In the genomic region with DNA sequence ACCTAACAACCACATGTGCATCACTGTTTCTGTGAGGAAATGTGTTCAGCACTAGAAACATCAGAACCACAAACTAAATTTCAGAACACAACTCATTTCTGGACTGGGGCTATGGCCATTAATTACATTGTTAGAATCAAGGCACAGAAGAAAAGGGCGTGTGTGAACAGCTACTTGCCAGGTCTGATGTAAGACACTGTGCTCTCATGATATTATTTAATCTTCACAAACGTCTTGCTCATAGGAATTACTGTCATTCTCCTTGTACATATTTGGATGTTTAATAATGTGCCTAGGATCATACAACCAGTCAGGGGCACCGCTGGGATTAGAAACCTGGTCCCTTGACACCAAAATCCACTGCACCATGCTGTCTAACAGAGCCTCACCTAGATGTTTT, we compare ENCODE assay signal across 20 cellular contexts. TPM values are rescaled to one million over a fixed set of nuclear protein-coding genes. Genes with fewer than 3 reads are reported as not detected.
DNase-seq lines count a peak whose midpoint lies in the region; ATAC-seq and TF ChIP-seq lines count a peak whose summit lies in the region.
"Had no signal": no experiment of that assay in that cellular context is flagged by ENCODE, and none has a peak within 500 bp of the region (broad histone marks: within the 10 kb centered on the region; RNA-seq: fewer than 3 reads in every experiment).

No MANE protein-coding gene starts in this region.

- H3K27me3 ChIP-seq in thyroid gland, result no peaks in the 10 kb centered on the region
- H3K27me3 ChIP-seq in CD4-positive, alpha-beta memory T cell (ENCODE audit: insufficient read depth, low read length), result no peaks in the 10 kb centered on the region
- H3K27me3 ChIP-seq: BLaER1 treated with 17β-estradiol and CSF1 and Interleukin-3, amounts not matched to agents 10 nM and 100 nM had no signal

- H3K9me3 ChIP-seq in thyroid gland, result no peaks in the 10 kb centered on the region
- H3K9me3 ChIP-seq in CD4-positive, alpha-beta memory T cell (ENCODE audit: control insufficient read depth in 1 of 2, low read length in 2 of 2), result no peaks in the 10 kb centered on the region
- H3K9me3 ChIP-seq: BE2C; BLaER1 treated with 17β-estradiol and CSF1 and Interleukin-3, amounts not matched to agents 10 nM and 100 nM had no signal

- no peak overlapping the region for H3K27ac Mint-ChIP-seq in CD4-positive, alpha-beta memory T cell
- H3K27ac Mint-ChIP-seq: CD14-positive monocyte; CD4-positive, alpha-beta T cell had no signal

- WGBS in thyroid gland, 2 donors, result 87 to 88% methylated on average over 3 of the region's 3 CpGs

- no peaks in the 10 kb centered on the region for H3K4me1 Mint-ChIP-seq in CD4-positive, alpha-beta memory T cell

- H3K4me3 ChIP-seq in AG10803 (ENCODE audit: low read length), result no peak overlapping the region
- H3K4me3 ChIP-seq in thyroid gland (replicated peaks in 1 of 3), result no peak overlapping the region
- no peak overlapping the region for H3K4me3 ChIP-seq in CD4-positive, alpha-beta memory T cell (ENCODE audit: low read length in 2 of 2)
- H3K4me3 ChIP-seq: BLaER1 treated with 17β-estradiol and CSF1 and Interleukin-3, amounts not matched to agents 10 nM and 100 nM had no signal

- H3K9me3 Mint-ChIP-seq in CD4-positive, alpha-beta memory T cell, result no peaks in the 10 kb centered on the region
- H3K9me3 Mint-ChIP-seq: CD4-positive, alpha-beta T cell had no signal

- TF ChIP-seq CTCF in AG10803 (conservative IDR thresholded peaks at IDR 0.05; ENCODE audit: low read length) (no peak), thyroid gland (IDR thresholded peaks at IDR 0.05) (no peak)

- DNase-seq in AG10803 (ENCODE audit: low read depth) (peak; percentile 6), amniotic epithelial cell (ENCODE audit: low read depth) (peak; percentile 14), thyroid gland (no peak)
- DNase-seq in stimulated activated naive CD8-positive, alpha-beta T cell treated with anti-CD3 and anti-CD28 coated beads, Interleukin-15, Interleukin-2, amounts not matched to agents 100 U/mL and 50 U/mL, for 24 hours, result no peak
- DNase-seq in activated naive CD4-positive, alpha-beta T cell treated with anti-CD3 and anti-CD28 coated beads, Interleukin-2, amount 50 U/mL, for 16 hours, result no peak
- no peak for DNase-seq in CD4-positive, alpha-beta memory T cell
- DNase-seq: AML-193; BE2C; Calu3; CD4-positive, alpha-beta T cell; COR-L47; DND-41; H7; HCEC 1CT had no signal

- CTCF ChIA-PET in CD4-positive, alpha-beta memory T cell (lab: Charles Lee; ENCODE audit: partially characterized antibody), result no interaction called here

- peak overlapping the region in 2 of 3 donors; percentile 40 to 76 for H3K27ac ChIP-seq in thyroid gland
- no peak overlapping the region for H3K27ac ChIP-seq in CD4-positive, alpha-beta memory T cell (ENCODE audit: low read depth, low read length)
- H3K27ac ChIP-seq: 22Rv1; BLaER1 treated with 17β-estradiol and CSF1 and Interleukin-3, amounts not matched to agents 10 nM and 100 nM had no signal

- peaks cover 47 to 48% of the 10 kb centered on the region in 2 donors for H3K4me1 ChIP-seq in thyroid gland
- no peaks in the 10 kb centered on the region for H3K4me1 ChIP-seq in CD4-positive, alpha-beta memory T cell (ENCODE audit: insufficient read depth, low read length)
- H3K4me1 ChIP-seq: BE2C had no signal

- H3K27me3 Mint-ChIP-seq in CD4-positive, alpha-beta memory T cell, result peaks cover 2 to 4% of the 10 kb centered on the region in 2 donors
- H3K27me3 Mint-ChIP-seq: CD4-positive, alpha-beta T cell had no signal

- intact Hi-C loops in thyroid gland (cut with DNase I), result no loop called here
- intact Hi-C loops in CD4-positive, alpha-beta memory T cell (cut with micrococcal nuclease), result no loop called here

- peak; percentile 81 for ATAC-seq in esophagus mucosa
- ATAC-seq in stimulated activated naive CD8-positive, alpha-beta T cell treated with anti-CD3 and anti-CD28 coated beads, Interleukin-15, Interleukin-2, amounts not matched to agents 100 U/mL and 50 U/mL, for 24 hours, result no peak

- POLR2A ChIA-PET in CD4-positive, alpha-beta memory T cell (lab: Charles Lee; ENCODE audit: partially characterized antibody), result no interaction called here

- TF ChIP-seq POLR2A in thyroid gland (IDR thresholded peaks at IDR 0.05), result no peak

- no peak overlapping the region for H3K4me3 Mint-ChIP-seq in CD4-positive, alpha-beta memory T cell
- H3K4me3 Mint-ChIP-seq: CD14-positive monocyte; CD4-positive, alpha-beta T cell had no signal

- no peaks in the 10 kb centered on the region for H3K36me3 Mint-ChIP-seq in CD4-positive, alpha-beta memory T cell
- H3K36me3 Mint-ChIP-seq: CD14-positive monocyte had no signal

- H3K36me3 ChIP-seq in thyroid gland, result no peaks in the 10 kb centered on the region
- H3K36me3 ChIP-seq in CD4-positive, alpha-beta memory T cell (ENCODE audit: insufficient read depth, low read length), result no peaks in the 10 kb centered on the region
- H3K36me3 ChIP-seq: BE2C; BLaER1 treated with 17β-estradiol and CSF1 and Interleukin-3, amounts not matched to agents 10 nM and 100 nM had no signal

RNA-seq across cellular contexts. Expression of gene ADGRF1, which starts 14.8 kb away (rescaled TPM):
- total RNA-seq in esophagus mucosa, result 32.8 TPM
- 10 to 100 TPM; 15.1 to 36.2 (median 19.3) TPM for total RNA-seq in thyroid gland
- not detected for total RNA-seq in CD4-positive, alpha-beta memory T cell
- polyA plus RNA-seq in CD4-positive, alpha-beta memory T cell, result not detected
- total RNA-seq: CD4-positive, alpha-beta T cell; H1; H7 had no signal
- polyA plus RNA-seq: AG04450, CD14-positive monocyte, H1 had no signal

Comparison
In these comparisons a context has a peak if more than half of its experiments do, and no peak if none do; other contexts are left out.
1. DNase-seq: peak in AG10803 (single experiment) and amniotic epithelial cell (single experiment); none in thyroid gland (0 of 2), stimulated activated naive CD8-positive, alpha-beta T cell treated with anti-CD3 and anti-CD28 coated beads, Interleukin-15, Interleukin-2, amounts not matched to agents 100 U/mL and 50 U/mL, for 24 hours (single experiment), activated naive CD4-positive, alpha-beta T cell treated with anti-CD3 and anti-CD28 coated beads, Interleukin-2, amount 50 U/mL, for 16 hours (single experiment) and CD4-positive, alpha-beta memory T cell (0 of 5).
2. RNA of gene ADGRF1, which starts 14.8 kb away (total RNA-seq): 32.8 TPM in esophagus mucosa (single experiment) and 15.1 to 36.2 TPM in thyroid gland; not detected in CD4-positive, alpha-beta memory T cell; every median in the first group is over 10 times any median in the second.